9 cellular contexts compared by ENCODE assay signal in the genomic region with DNA sequence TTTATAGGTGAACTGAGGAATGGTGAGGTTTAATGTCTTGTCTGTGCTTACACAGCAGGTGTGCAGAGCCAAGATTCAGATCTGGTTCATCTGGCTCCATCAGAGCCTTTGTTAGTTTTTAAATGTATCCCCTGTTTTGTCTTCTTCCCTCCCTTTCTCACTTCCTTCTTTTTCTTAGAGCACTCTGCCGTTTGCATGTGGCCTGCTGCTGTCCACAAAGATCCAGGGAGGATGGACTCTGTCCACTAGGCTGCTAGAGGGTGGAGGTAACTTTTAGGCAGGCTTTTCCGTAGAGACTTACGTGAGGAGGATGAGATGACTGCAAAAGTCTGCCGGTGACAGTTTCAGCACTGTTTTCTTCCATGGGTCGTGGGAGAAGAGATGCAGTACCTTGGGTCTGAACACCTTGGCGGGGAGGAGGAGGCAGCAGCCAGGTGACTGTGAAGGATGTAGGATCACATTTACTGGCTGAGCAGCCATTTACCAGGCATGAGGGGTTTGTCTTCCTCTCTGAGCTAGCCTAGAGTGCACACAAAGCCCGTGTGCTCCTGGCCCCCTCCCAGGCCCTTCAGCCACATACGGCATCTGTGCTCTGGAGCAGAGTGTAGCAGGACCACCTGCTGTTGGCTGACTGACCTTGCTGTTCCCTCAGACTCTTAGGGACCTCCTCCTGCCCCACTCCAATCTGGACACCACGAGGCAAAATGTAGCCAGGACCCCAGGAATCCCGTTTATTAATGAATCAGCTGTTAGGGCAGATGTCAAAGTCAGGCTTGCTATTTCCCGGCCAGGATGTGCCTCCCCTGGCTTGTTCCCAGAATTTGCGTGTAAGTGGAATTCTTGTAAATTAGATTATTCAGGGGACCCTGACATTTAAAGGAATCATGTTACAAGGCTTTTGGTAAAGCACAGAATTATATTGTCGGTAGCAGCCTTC. TPM values are rescaled to one million over a fixed set of nuclear protein-coding genes. Genes with fewer than 3 reads are reported as not detected.
DNase-seq lines count a peak whose midpoint lies in the region; ATAC-seq and TF ChIP-seq lines count a peak whose summit lies in the region.
"Had no signal": no experiment of that assay in that cellular context is flagged by ENCODE, and none has a peak within 500 bp of the region (broad histone marks: within the 10 kb centered on the region; RNA-seq: fewer than 3 reads in every experiment).

No MANE protein-coding gene starts in this region.

- no peak for TF ChIP-seq POLR2A in breast epithelium (IDR thresholded peaks at IDR 0.05)

- CTCF ChIA-PET in naive thymus-derived CD4-positive, alpha-beta T cell (lab: Charles Lee): interaction anchor here (2.1 kb wide), 1 partner anchor 489 kb away, joined by 7 read pairs; no protein-coding TSS in a partner anchor

- DNase-seq in CD14-positive monocyte (ENCODE audit: low spot score) (no peak), MM.1S (no peak), breast epithelium (ENCODE audit: low spot score in 2 of 2) (no peak), hypothalamus (lab: John Stamatoyannopoulos, UW) (no peak), NCI-H526 (lab: John Stamatoyannopoulos, UW) (no peak), globus pallidus (ENCODE audit: low spot score) (no peak), UCSD-AML1 (lab: John Stamatoyannopoulos, UW; ENCODE audit: unreplicated experiment) (no peak)
- no peak for DNase-seq in naive thymus-derived CD4-positive, alpha-beta T cell
- DNase-seq: T1000 had no signal

- H3K36me3 Mint-ChIP-seq in CD14-positive monocyte: peaks cover 28 to 33% of the 10 kb centered on the region in 2 donors
- peaks cover 0 to 5% (median 0%) of the 10 kb centered on the region in 5 donors for H3K36me3 Mint-ChIP-seq in naive thymus-derived CD4-positive, alpha-beta T cell

- peaks cover 69% of the 10 kb centered on the region for H3K79me2 ChIP-seq in MM.1S (ENCODE audit: low read length)

- peaks cover 0 to 2% (median 0%) of the 10 kb centered on the region in 7 donors for H3K9me3 Mint-ChIP-seq in CD14-positive monocyte
- H3K9me3 Mint-ChIP-seq in naive thymus-derived CD4-positive, alpha-beta T cell: peaks cover 0 to 4% (median 0%) of the 10 kb centered on the region in 11 donors

- TF ChIP-seq CTCF in CD14-positive monocyte (IDR thresholded peaks at IDR 0.05) (no peak), MM.1S (IDR thresholded peaks at IDR 0.05; ENCODE audit: low read length) (no peak), breast epithelium (IDR thresholded peaks at IDR 0.05) (no peak)

- H3K27ac ChIP-seq in MM.1S (ENCODE audit: low read length): peak overlapping the region; percentile 84; the same call in 1 of the 2 replicates
- peak overlapping the region; percentile 86 to 90 for H3K27ac ChIP-seq in breast epithelium
- peak overlapping the region; percentile 89 for H3K27ac ChIP-seq in naive thymus-derived CD4-positive, alpha-beta T cell (ENCODE audit: low read depth, low read length)

- H3F3A ChIP-seq in MM.1S (ENCODE audit: insufficient read depth, low read length): peaks cover 11% of the 10 kb centered on the region

- no peak for ATAC-seq in naive thymus-derived CD4-positive, alpha-beta T cell

- H3K36me3 ChIP-seq in MM.1S (replicated peaks; ENCODE audit: insufficient read depth, low read length): no peaks in the 10 kb centered on the region; the same call in 1 of the 2 replicates
- no peaks in the 10 kb centered on the region for H3K36me3 ChIP-seq in breast epithelium
- H3K36me3 ChIP-seq in naive thymus-derived CD4-positive, alpha-beta T cell (ENCODE audit: control insufficient read depth in 2 of 3, insufficient read depth in 3 of 3, low read length in 3 of 3): peaks cover 0 to 27% (median 4%) of the 10 kb centered on the region in 3 experiments

- H3K4me3 Mint-ChIP-seq in CD14-positive monocyte: peak overlapping the region; percentile 80 to 94
- H3K4me3 Mint-ChIP-seq in naive thymus-derived CD4-positive, alpha-beta T cell: peak overlapping the region; percentile 85 to 95 (median 88)

- peak overlapping the region; percentile 97; the same call in 1 of the 2 replicates for H3K9ac ChIP-seq in MM.1S (ENCODE audit: low read length)

- H3K4me1 ChIP-seq in MM.1S (ENCODE audit: low read length): peaks cover 8% of the 10 kb centered on the region; the same call in 1 of the 2 replicates
- H3K4me1 ChIP-seq in breast epithelium: peaks cover 11 to 34% of the 10 kb centered on the region in 2 donors
- peaks cover 27 to 42% of the 10 kb centered on the region in 2 donors for H3K4me1 ChIP-seq in naive thymus-derived CD4-positive, alpha-beta T cell (ENCODE audit: control insufficient read depth in 2 of 2, insufficient read depth in 2 of 2, low read length in 2 of 2)

- H3K4me1 Mint-ChIP-seq in CD14-positive monocyte: peaks cover 62% of the 10 kb centered on the region
- peaks cover 41 to 74% (median 68%) of the 10 kb centered on the region in 7 donors for H3K4me1 Mint-ChIP-seq in naive thymus-derived CD4-positive, alpha-beta T cell

- intact Hi-C loops in CD14-positive monocyte (cut with micrococcal nuclease): loop anchor here in 1 of 2 donors (2.0 to 5.0 kb wide), 2 partner anchors 15 to 451 kb away; partner anchors contain the start of genes ASB6 and IER5L
- intact Hi-C loops in breast epithelium (cut with DNase I; ENCODE audit: low total_unique reads): no loop called here
- intact Hi-C loops in naive thymus-derived CD4-positive, alpha-beta T cell (cut with micrococcal nuclease): loop anchor here (5.0 to 10.0 kb wide), 5 partner anchors 164 to 259 kb away; partner anchors contain the start of gene TOR1B (in 1 of the 2)

- POLR2A ChIA-PET in naive thymus-derived CD4-positive, alpha-beta T cell (lab: Charles Lee): interaction anchor here (0.6 to 5.6 kb wide), 5 partner anchors 9 to 489 kb away, joined by 4 to 35 read pairs (median 9); partner anchors contain the start of genes ASB6 and IER5L

- H3K27me3 ChIP-seq in MM.1S (replicated peaks; ENCODE audit: insufficient read depth, low read length): no peaks in the 10 kb centered on the region
- H3K27me3 ChIP-seq in breast epithelium: no peaks in the 10 kb centered on the region
- no peaks in the 10 kb centered on the region for H3K27me3 ChIP-seq in naive thymus-derived CD4-positive, alpha-beta T cell (ENCODE audit: control insufficient read depth in 2 of 2, insufficient read depth in 2 of 2, low read length in 2 of 2)

- no peaks in the 10 kb centered on the region for H3K9me2 ChIP-seq in MM.1S (replicated peaks; ENCODE audit: insufficient read depth, low read length)

- peak overlapping the region; percentile 98 for H3K4me3 ChIP-seq in MM.1S (ENCODE audit: low read length)
- peak overlapping the region; percentile 64 to 79 (median 67) for H3K4me3 ChIP-seq in breast epithelium
- peak overlapping the region; percentile 85 for H3K4me3 ChIP-seq in naive thymus-derived CD4-positive, alpha-beta T cell (ENCODE audit: low read length)

- H3K9me3 ChIP-seq in MM.1S (replicated peaks; ENCODE audit: insufficient read depth, low read length) (no peaks in the 10 kb centered on the region), breast epithelium (no peaks in the 10 kb centered on the region)
- no peaks in the 10 kb centered on the region for H3K9me3 ChIP-seq in naive thymus-derived CD4-positive, alpha-beta T cell (ENCODE audit: control insufficient read depth in 2 of 3, low read length in 3 of 3)

- peak overlapping the region; percentile 98 for H3K4me2 ChIP-seq in MM.1S (ENCODE audit: low read depth, low read length)

- H2AFZ ChIP-seq in MM.1S (ENCODE audit: low read length): no peak overlapping the region

- peaks cover 21% of the 10 kb centered on the region; the same call in 1 of the 2 replicates for H4K20me1 ChIP-seq in MM.1S (ENCODE audit: insufficient read depth, low read length)

- H3K27me3 Mint-ChIP-seq in CD14-positive monocyte (ENCODE audit: low read depth in 3 of 3): peaks cover 0 to 5% (median 0%) of the 10 kb centered on the region in 3 donors
- H3K27me3 Mint-ChIP-seq in naive thymus-derived CD4-positive, alpha-beta T cell: peaks cover 0 to 5% (median 0%) of the 10 kb centered on the region in 5 donors

- peak overlapping the region; percentile 46 to 96 (median 87) for H3K27ac Mint-ChIP-seq in CD14-positive monocyte
- peak overlapping the region; percentile 88 to 99 (median 94) for H3K27ac Mint-ChIP-seq in naive thymus-derived CD4-positive, alpha-beta T cell

RNA-seq across cellular contexts. Expression of gene NTMT1, which starts 1.9 kb away (rescaled TPM):
- 10 to 100 TPM; 28.2 to 43.9 TPM for polyA plus RNA-seq in CD14-positive monocyte
- 10 to 100 TPM; 17.8 to 31.1 (median 27.4) TPM for total RNA-seq in breast epithelium
- total RNA-seq in naive thymus-derived CD4-positive, alpha-beta T cell: 10 to 100 TPM; 31.0 to 50.1 (median 34.2) TPM
- polyA plus RNA-seq in naive thymus-derived CD4-positive, alpha-beta T cell: 10 to 100 TPM; 49.0 to 58.9 TPM

RNA-seq across cellular contexts. Expression of gene C9orf50, which starts 6.9 kb away (rescaled TPM):
- polyA plus RNA-seq in CD14-positive monocyte: not detected
- total RNA-seq in breast epithelium: under 1 TPM in 1 of 3 donors, not detected in 2; 0.48 TPM
- not detected for total RNA-seq in naive thymus-derived CD4-positive, alpha-beta T cell
- not detected for polyA plus RNA-seq in naive thymus-derived CD4-positive, alpha-beta T cell

RNA-seq across cellular contexts. Expression of gene ASB6, which starts 14.1 kb away (rescaled TPM):
- 10 to 100 TPM in 1 of 2 donors, 1 to 10 TPM in 1; 8.1 to 10.1 TPM for polyA plus RNA-seq in CD14-positive monocyte
- 10 to 100 TPM; 11.2 to 24.4 (median 21.6) TPM for total RNA-seq in breast epithelium
- 10 to 100 TPM; 25.0 to 33.2 (median 28.1) TPM for total RNA-seq in naive thymus-derived CD4-positive, alpha-beta T cell
- 10 to 100 TPM; 18.5 to 40.9 TPM for polyA plus RNA-seq in naive thymus-derived CD4-positive, alpha-beta T cell

RNA-seq across cellular contexts. Expression of gene PRRX2, which starts 37.6 kb away (rescaled TPM):
- polyA plus RNA-seq in CD14-positive monocyte: not detected
- 10 to 100 TPM in 1 of 3 donors, 1 to 10 TPM in 2; 4.4 to 35.1 (median 9.9) TPM for total RNA-seq in breast epithelium
- total RNA-seq in naive thymus-derived CD4-positive, alpha-beta T cell: 1 to 10 TPM in 1 of 5 experiments, not detected in 4; 1.1 TPM
- not detected for polyA plus RNA-seq in naive thymus-derived CD4-positive, alpha-beta T cell
